Comparison of ENCODE assay signal across 18 cellular contexts in the genomic region with DNA sequence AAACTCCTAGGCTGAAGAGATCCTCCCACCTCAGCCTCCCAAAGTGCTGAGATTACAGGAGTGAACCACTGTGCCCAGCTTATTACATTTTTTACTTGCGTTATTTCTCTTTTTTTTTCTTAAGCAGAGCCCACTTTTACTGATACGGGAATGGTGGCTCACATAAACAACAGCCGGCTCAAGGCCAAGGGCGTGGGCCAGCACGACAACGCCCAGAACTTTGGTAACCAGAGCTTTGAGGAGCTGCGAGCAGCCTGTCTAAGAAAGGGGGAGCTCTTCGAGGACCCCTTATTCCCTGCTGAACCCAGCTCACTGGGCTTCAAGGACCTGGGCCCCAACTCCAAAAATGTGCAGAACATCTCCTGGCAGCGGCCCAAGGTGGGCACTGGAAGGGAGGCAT. TPM values are rescaled to one million over a fixed set of nuclear protein-coding genes. Genes with fewer than 3 reads are reported as not detected.
A peak's percentile ranks its signal among the peaks of the same experiment; 100 is the strongest.
DNase-seq lines count a peak whose midpoint lies in the region; TF ChIP-seq lines count a peak whose summit lies in the region.
"Had no signal": no experiment of that assay in that cellular context is flagged by ENCODE, and none has a peak within 500 bp of the region (broad histone marks: within the 10 kb centered on the region; RNA-seq: fewer than 3 reads in every experiment).

No MANE protein-coding gene starts in this region.

- peaks cover 0 to 4% of the 10 kb centered on the region in 2 donors for H3K4me1 ChIP-seq in right atrium auricular region
- H3K4me1 ChIP-seq in colonic mucosa = no peaks in the 10 kb centered on the region

- no peak overlapping the region for H3K27ac Mint-ChIP-seq in activated naive CD8-positive, alpha-beta T cell treated with anti-CD3 and anti-CD28 coated beads for 36 hours
- H3K27ac Mint-ChIP-seq: H9, IgD-negative memory B cell had no signal

- H3K36me3 Mint-ChIP-seq in activated naive CD8-positive, alpha-beta T cell treated with anti-CD3 and anti-CD28 coated beads for 36 hours = no peaks in the 10 kb centered on the region
- H3K36me3 Mint-ChIP-seq: IgD-negative memory B cell had no signal

- H3K36me3 ChIP-seq in right atrium auricular region (no peaks in the 10 kb centered on the region), colonic mucosa (no peaks in the 10 kb centered on the region)

- no peak overlapping the region for H3K27ac ChIP-seq in right atrium auricular region
- no peak overlapping the region for H3K27ac ChIP-seq in colonic mucosa

- DNase-seq in right atrium auricular region (ENCODE audit: low spot score) (peak; percentile 65), cardiac septum (ENCODE audit: low spot score) (no peak), colonic mucosa (peak; percentile 71), posterior vena cava (ENCODE audit: low spot score) (peak; percentile 62), foreskin melanocyte (no peak), DMS153 treated with DMSO at 0.1 percent for 48 hours (lab: John Stamatoyannopoulos, UW; ENCODE audit: unreplicated experiment) (no peak)
- DNase-seq in activated naive CD8-positive, alpha-beta T cell treated with anti-CD3 and anti-CD28 coated beads for 36 hours = no peak
- DNase-seq: C1 segment of cervical spinal cord; H9; MV-4-11; NCI-H1417 treated with DMSO at 0.1 percent for 48 hours; NCI-H2029; NCI-H2171; NCI-H446; NK-92 treated with Interleukin-12 subunit alpha and Interleukin-12 subunit beta, amount 100 ng/mL, for 24 hours; RPMI8226 had no signal

- intact Hi-C loops in cardiac septum (cut with DNase I) (no loop called here), colonic mucosa (cut with DNase I) (no loop called here), posterior vena cava (cut with DNase I) (no loop called here)

- H3K9me3 Mint-ChIP-seq in activated naive CD8-positive, alpha-beta T cell treated with anti-CD3 and anti-CD28 coated beads for 36 hours = no peaks in the 10 kb centered on the region
- H3K9me3 Mint-ChIP-seq: H9, IgD-negative memory B cell had no signal

- H3K27me3 ChIP-seq in right atrium auricular region (no peaks in the 10 kb centered on the region), colonic mucosa (no peaks in the 10 kb centered on the region)

- no peak for TF ChIP-seq CTCF in right atrium auricular region (IDR thresholded peaks at IDR 0.05)
- TF ChIP-seq CTCF in colonic mucosa (IDR thresholded peaks at IDR 0.05) = no peak

- H3K9me3 ChIP-seq in right atrium auricular region (no peaks in the 10 kb centered on the region), colonic mucosa (no peaks in the 10 kb centered on the region)

- H3K4me1 Mint-ChIP-seq in activated naive CD8-positive, alpha-beta T cell treated with anti-CD3 and anti-CD28 coated beads for 36 hours = peaks cover 11% of the 10 kb centered on the region

- peaks cover 10% of the 10 kb centered on the region for H3K27me3 Mint-ChIP-seq in activated naive CD8-positive, alpha-beta T cell treated with anti-CD3 and anti-CD28 coated beads for 36 hours

- H3K9ac ChIP-seq in colonic mucosa (ENCODE audit: low read depth in 2 of 2, low read length in 2 of 2) = peak overlapping the region in 1 of 2 donors; percentile 21

- H3K4me3 Mint-ChIP-seq in activated naive CD8-positive, alpha-beta T cell treated with anti-CD3 and anti-CD28 coated beads for 36 hours = no peak overlapping the region
- H3K4me3 Mint-ChIP-seq: H9, IgD-negative memory B cell had no signal

- no peak overlapping the region for H3K4me3 ChIP-seq in right atrium auricular region
- no peak overlapping the region for H3K4me3 ChIP-seq in colonic mucosa

RNA-seq across cellular contexts. Expression of gene CAPN11, which starts 10.5 kb away (rescaled TPM):
- total RNA-seq in right atrium auricular region (under 1 TPM; 0.16 to 0.44 TPM), cardiac septum (0.78 TPM), colonic mucosa (1 to 10 TPM in 1 of 2 donors, not detected in 1; 2.0 TPM), posterior vena cava (1 to 10 TPM in 1 of 2 donors, under 1 TPM in 1; 0.24 to 1.5 TPM)
- total RNA-seq in activated naive CD8-positive, alpha-beta T cell treated with anti-CD3 and anti-CD28 coated beads for 36 hours = under 1 TPM; 0.12 to 0.25 TPM
- total RNA-seq: OCI-LY7 had no signal

RNA-seq across cellular contexts. Expression of gene TMEM63B, which starts 41.8 kb away (rescaled TPM):
- total RNA-seq in right atrium auricular region (10 to 100 TPM; 29.2 to 37.1 TPM), cardiac septum (39.6 TPM), colonic mucosa (10 to 100 TPM; 74.3 to 95.3 TPM), posterior vena cava (10 to 100 TPM; 23.7 to 28.1 TPM)
- 10 to 100 TPM; 11.7 to 12.1 TPM for total RNA-seq in activated naive CD8-positive, alpha-beta T cell treated with anti-CD3 and anti-CD28 coated beads for 36 hours

RNA-seq across cellular contexts. Expression of gene MRPL14, which starts 41.9 kb away (rescaled TPM):
- total RNA-seq in right atrium auricular region (10 to 100 TPM; 44.1 to 45.9 TPM), cardiac septum (36.7 TPM), colonic mucosa (10 to 100 TPM; 72.0 to 77.7 TPM), posterior vena cava (10 to 100 TPM; 26.4 to 33.5 TPM)
- total RNA-seq in activated naive CD8-positive, alpha-beta T cell treated with anti-CD3 and anti-CD28 coated beads for 36 hours = 10 to 100 TPM; 58.5 to 60.8 TPM

RNA-seq across cellular contexts. Expression of gene MYMX, which starts 47.6 kb away (rescaled TPM):
- not detected for total RNA-seq in right atrium auricular region
- total RNA-seq in cardiac septum = 0.30 TPM
- not detected for total RNA-seq in colonic mucosa
- total RNA-seq in posterior vena cava = 1 to 10 TPM in 1 of 2 donors, not detected in 1; 1.5 TPM
- total RNA-seq in activated naive CD8-positive, alpha-beta T cell treated with anti-CD3 and anti-CD28 coated beads for 36 hours = not detected
- total RNA-seq: OCI-LY7 had no signal

RNA-seq across cellular contexts. Expression of gene SLC29A1, which starts 54.2 kb away (rescaled TPM):
- total RNA-seq in right atrium auricular region (100 to 1,000 TPM; 105 to 256 TPM), cardiac septum (105 TPM), colonic mucosa (10 to 100 TPM; 17.0 to 19.1 TPM), posterior vena cava (10 to 100 TPM; 76.5 to 80.0 TPM)
- 100 to 1,000 TPM in 1 of 2 experiments, 10 to 100 TPM in 1; 92.5 to 102 TPM for total RNA-seq in activated naive CD8-positive, alpha-beta T cell treated with anti-CD3 and anti-CD28 coated beads for 36 hours

Comparison
In these comparisons a context has a peak if more than half of its experiments do, and no peak if none do; other contexts are left out.
1. DNase-seq: peak in right atrium auricular region (single experiment), colonic mucosa (single experiment) and posterior vena cava (single experiment); none in cardiac septum (single experiment), activated naive CD8-positive, alpha-beta T cell treated with anti-CD3 and anti-CD28 coated beads for 36 hours (single experiment), foreskin melanocyte (single experiment) and DMS153 treated with DMSO at 0.1 percent for 48 hours (single experiment).